ENCODE assay signal across 40 cellular contexts in genomic region chr19:52518646-52519045, GRCh38.
"Had no signal": no experiment of that assay in that cellular context is flagged by ENCODE, and none has a peak within 500 bp of the region (broad histone marks: within the 10 kb centered on the region; RNA-seq: fewer than 3 reads in every experiment).

No MANE protein-coding gene starts in this region.

- H3K4me1 Mint-ChIP-seq: activated B cell treated with CpG ODN at 0.5 μM for 24 hours; activated naive CD4-positive, alpha-beta T cell treated with anti-CD3 and anti-CD28 coated beads, Interleukin-2, amount 50 U/mL, for 24 hours; activated naive CD8-positive, alpha-beta T cell treated with anti-CD3 and anti-CD28 coated beads, Interleukin-2, amount 10 ng/mL, durations not matched to agents 7 days and 5 days; central memory CD8-positive, alpha-beta T cell had no signal

- H3K27me3 Mint-ChIP-seq: activated naive CD8-positive, alpha-beta T cell treated with anti-CD3 and anti-CD28 coated beads, Interleukin-2, amount 10 ng/mL, durations not matched to agents 7 days and 5 days had no signal

- H3K27ac ChIP-seq: ascending aorta, cardiac muscle cell, Peyer's patch, RWPE1, VCaP had no signal

- H3K27me3 ChIP-seq: ascending aorta, cardiac muscle cell, Peyer's patch had no signal

- DNase-seq: activated B cell treated with CpG ODN at 0.5 μM for 24 hours; activated CD4-positive, alpha-beta memory T cell treated with anti-CD3 and anti-CD28 coated beads for 36 hours; activated CD4-positive, alpha-beta T cell treated with anti-CD3 and anti-CD28 coated beads for 4 hours; activated CD4-positive, alpha-beta T cell treated with anti-CD3 and anti-CD28 coated beads, Interleukin-2, amount 50 U/mL, for 1 hour; activated CD4-positive, CD25-positive, alpha-beta regulatory T cell treated with anti-CD3 and anti-CD28 coated beads, Interleukin-2, amount 50 U/mL, for 72 hours; activated CD8-positive, alpha-beta memory T cell treated with anti-CD3 and anti-CD28 coated beads, Interleukin-2, amount 50 U/mL, for 4 hours; activated gamma-delta T cell; activated naive CD4-positive, alpha-beta T cell treated with Interleukin-2 at 50 U/mL for 16 hours; activated naive CD8-positive, alpha-beta T cell treated with anti-CD3 and anti-CD28 coated beads, Interleukin-2, amount 10 ng/mL, durations not matched to agents 7 days and 5 days; activated T-cell treated with anti-CD3 and anti-CD28 coated beads for 4 hours; activated T-cell treated with anti-CD3 and anti-CD28 coated beads, Interleukin-2, amount 50 U/mL, for 48 hours; amygdala; Kasumi-1; KG1; NCI-H1092 treated with DMSO at 0.1 percent for 48 hours; NCI-H1417; NCI-H146; NCI-H187; NCI-H2029 treated with DMSO at 0.1 percent for 48 hours; NCI-H2107; NCI-H2171; NCI-H510A; NCI-H526; NCI-H748 treated with DMSO at 0.1 percent for 48 hours; NK-92 treated with Interleukin-12 subunit alpha and Interleukin-12 subunit beta, amount 100 ng/mL, for 24 hours; PC-3; Peyer's patch; SIG-M5; T-helper 1 cell; T-helper 2 cell; T-helper 9 cell had no signal

- H3K27ac Mint-ChIP-seq: activated B cell treated with CpG ODN at 0.5 μM for 24 hours; activated CD4-positive, alpha-beta memory T cell treated with anti-CD3 and anti-CD28 coated beads for 36 hours; activated naive CD4-positive, alpha-beta T cell treated with anti-CD3 and anti-CD28 coated beads, Interleukin-2, amount 50 U/mL, for 24 hours; activated naive CD8-positive, alpha-beta T cell treated with anti-CD3 and anti-CD28 coated beads, Interleukin-2, amount 10 ng/mL, durations not matched to agents 7 days and 5 days; activated T-helper 2 cell treated with anti-CD3 and anti-CD28 coated beads, Interferon-gamma antibody, Interleukin-2, Interleukin-4, amounts not matched to agents 10 μg/mL and 5 μg/mL and 100 μg/mL, durations not matched to agents 14 hours and 24 hours and 36 hours had no signal

- H3K4me1 ChIP-seq: ascending aorta, Peyer's patch had no signal

- ATAC-seq: PC-3, Right ventricle myocardium inferior, SK-N-SH treated with all-trans-retinoic acid at 6 μM for 48 hours had no signal

- H3K4me3 ChIP-seq: ascending aorta, cardiac muscle cell, Peyer's patch had no signal

- H3K36me3 ChIP-seq: cardiac muscle cell, Peyer's patch had no signal

- H3K4me3 Mint-ChIP-seq: activated B cell treated with CpG ODN at 0.5 μM for 24 hours; activated CD4-positive, alpha-beta memory T cell treated with anti-CD3 and anti-CD28 coated beads for 36 hours; activated naive CD4-positive, alpha-beta T cell treated with anti-CD3 and anti-CD28 coated beads, Interleukin-2, amount 50 U/mL, for 24 hours; activated naive CD8-positive, alpha-beta T cell treated with anti-CD3 and anti-CD28 coated beads, Interleukin-2, amount 10 ng/mL, durations not matched to agents 7 days and 5 days; central memory CD8-positive, alpha-beta T cell had no signal
